In genomic region chr15:81523867-81524266, GRCh38 we compare ENCODE assay signal across 1 cellular context.
TF ChIP-seq lines count a peak whose summit lies in the region.

No MANE protein-coding gene starts in this region.

TF ChIP-seq in WTC11, 78 proteins besides CTCF, POLR2A, EP300 and RAD21:
- TF ChIP-seq PRDM15 (CRISPR knock-in tag; IDR thresholded peaks at IDR 0.05) = no peak
- no peak for TF ChIP-seq IRF1 (CRISPR knock-in tag; IDR thresholded peaks at IDR 0.05)
- no peak for TF ChIP-seq GRHL2 (CRISPR knock-in tag; IDR thresholded peaks at IDR 0.05; ENCODE audit: insufficient replicate concordance, severe bottlenecking)
- TF ChIP-seq PRRX2 (CRISPR knock-in tag; IDR thresholded peaks at IDR 0.05) = no peak
- no peak for TF ChIP-seq TEAD4 (CRISPR knock-in tag; IDR thresholded peaks at IDR 0.05)
- TF ChIP-seq JAZF1 (CRISPR knock-in tag; IDR thresholded peaks at IDR 0.05) = no peak
- TF ChIP-seq TCF7 (CRISPR knock-in tag; IDR thresholded peaks at IDR 0.05; ENCODE audit: low read depth) = no peak
- TF ChIP-seq MLX (CRISPR knock-in tag; IDR thresholded peaks at IDR 0.05) = no peak
- no peak for TF ChIP-seq ZNF423 (CRISPR knock-in tag; IDR thresholded peaks at IDR 0.05)
- no peak for TF ChIP-seq ZNF263 (CRISPR knock-in tag; IDR thresholded peaks at IDR 0.05; ENCODE audit: low read depth)
- TF ChIP-seq TEAD1 (CRISPR knock-in tag; IDR thresholded peaks at IDR 0.05) = no peak
- no peak for TF ChIP-seq KAT7 (CRISPR knock-in tag; IDR thresholded peaks at IDR 0.05; ENCODE audit: borderline replicate concordance)
- TF ChIP-seq ERG (CRISPR knock-in tag; IDR thresholded peaks at IDR 0.05) = no peak
- TF ChIP-seq ZNF512 (CRISPR knock-in tag; IDR thresholded peaks at IDR 0.05; ENCODE audit: borderline replicate concordance) = no peak
- no peak for TF ChIP-seq FOXK1 (CRISPR knock-in tag; IDR thresholded peaks at IDR 0.05)
- TF ChIP-seq ZNF281 (CRISPR knock-in tag; IDR thresholded peaks at IDR 0.05) = no peak
- no peak for TF ChIP-seq CDX4 (CRISPR knock-in tag; IDR thresholded peaks at IDR 0.05; ENCODE audit: borderline replicate concordance)
- no peak for TF ChIP-seq NR1H2 (CRISPR knock-in tag; IDR thresholded peaks at IDR 0.05)
- no peak for TF ChIP-seq EMX1 (CRISPR knock-in tag; IDR thresholded peaks at IDR 0.05)
TF ChIP-seq in WTC11: peak in this region for 0.
